In the genomic region with DNA sequence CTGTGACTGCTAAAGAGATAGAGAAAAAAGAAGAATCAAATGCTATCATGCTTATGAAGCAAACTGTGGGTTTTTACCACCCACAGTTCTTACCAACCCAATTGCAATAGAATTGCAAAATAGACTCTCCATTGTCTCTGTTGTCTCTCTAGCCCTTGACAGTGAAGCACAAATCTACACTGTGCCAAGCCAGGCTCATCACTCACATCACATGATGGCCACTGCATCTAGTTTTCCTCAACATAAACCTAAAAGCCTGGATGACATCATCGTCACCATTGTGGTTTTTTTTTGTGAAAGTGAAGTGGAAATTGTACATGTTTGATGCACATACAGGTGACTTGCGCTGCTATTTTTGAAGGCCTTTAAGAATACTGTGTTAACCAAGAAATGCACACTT, we compare ENCODE assay signal across 1 cellular context.
TF ChIP-seq lines count a peak whose summit lies in the region.

No MANE protein-coding gene starts in this region.

TF ChIP-seq in HepG2, 621 proteins besides CTCF, POLR2A, EP300 and RAD21 (continued from another document):
- TF ChIP-seq ATF7 (IDR thresholded peaks at IDR 0.05) (peak; percentile 82), ATF7 (CRISPR knock-in tag; IDR thresholded peaks at IDR 0.05) (no peak)
